In the genomic region with DNA sequence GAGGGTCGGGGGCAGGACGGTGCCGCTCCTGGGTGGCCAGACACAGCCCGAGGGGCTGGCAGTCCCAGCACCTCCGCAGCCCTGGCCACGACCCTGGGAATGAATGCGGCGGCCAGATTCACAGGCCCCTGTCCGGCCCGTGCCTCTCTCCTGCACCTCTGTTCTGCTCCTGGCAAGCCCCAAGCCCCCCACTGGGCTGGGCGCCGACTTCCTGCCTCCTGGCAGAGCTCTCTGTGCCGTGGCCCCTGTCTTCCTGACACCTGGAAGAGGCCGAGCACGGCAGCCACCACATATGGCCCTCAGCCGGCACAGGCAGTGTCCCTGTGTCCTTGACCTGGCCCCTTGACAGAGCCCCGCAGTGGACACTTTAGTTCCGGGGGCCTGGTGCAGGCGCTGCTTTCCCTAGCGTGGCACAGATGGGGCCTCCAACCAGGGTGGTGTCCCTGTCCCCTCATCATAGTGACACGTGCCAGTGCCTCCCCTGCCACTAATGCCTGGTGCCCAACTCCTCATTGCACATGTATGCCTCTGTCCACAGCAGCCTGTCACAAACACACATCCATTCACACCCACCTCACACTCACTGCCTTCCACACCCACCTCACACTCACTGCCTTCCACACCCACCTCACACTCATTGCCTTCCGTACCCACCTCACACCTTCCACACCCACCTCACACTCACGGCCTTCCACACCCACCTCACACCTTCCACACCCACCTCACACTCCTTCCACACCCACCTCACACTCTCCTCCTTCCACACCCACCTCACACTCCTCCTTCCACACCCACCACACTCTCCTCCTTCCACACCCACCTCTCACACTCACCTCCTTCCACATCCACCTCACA, we compare ENCODE assay signal across 14 cellular contexts.
DNase-seq lines count a peak whose midpoint lies in the region; ATAC-seq lines count a peak whose summit lies in the region.
"Had no signal": no experiment of that assay in that cellular context is flagged by ENCODE, and none has a peak within 500 bp of the region (broad histone marks: within the 10 kb centered on the region; RNA-seq: fewer than 3 reads in every experiment).

No MANE protein-coding gene starts in this region.

- 92% methylated on average over 23 of the region's 23 CpGs for WGBS in ectodermal cell, 2 experiments

- no peaks in the 10 kb centered on the region for H3K4me1 ChIP-seq in ectodermal cell (ENCODE audit: control insufficient read depth, insufficient read depth, low read length)
- H3K4me1 ChIP-seq: foreskin keratinocyte had no signal

- no peaks in the 10 kb centered on the region for H3K27me3 ChIP-seq in ectodermal cell (ENCODE audit: control insufficient read depth, insufficient read depth, low read length, poor library complexity, severe bottlenecking)
- H3K27me3 ChIP-seq: foreskin keratinocyte had no signal

- DNase-seq in DMS 273 (lab: John Stamatoyannopoulos, UW; ENCODE audit: unreplicated experiment), result peak; percentile 22
- no peak for DNase-seq in DMS 273 treated with DMSO at 0.1 percent for 48 hours (lab: John Stamatoyannopoulos, UW)
- DNase-seq in NCI-H345 (lab: John Stamatoyannopoulos, UW), result peak; percentile 70
- no peak for DNase-seq in sciatic nerve (ENCODE audit: low spot score)
- no peak for DNase-seq in RKO (ENCODE audit: low spot score)
- DNase-seq: activated T-cell treated with anti-CD3 and anti-CD28 coated beads for 4 hours; effector CD4-positive, alpha-beta T cell; foreskin keratinocyte; NCI-H446; RPMI8226 had no signal

- ATAC-seq in sciatic nerve (peak; percentile 20), HG03108 (IDR thresholded peaks at IDR 0.05; ENCODE audit: unreplicated experiment) (no peak), HG02759 (IDR thresholded peaks at IDR 0.05; ENCODE audit: unreplicated experiment) (no peak)
- ATAC-seq: foreskin keratinocyte had no signal

- H3K27ac ChIP-seq in ectodermal cell (ENCODE audit: insufficient read depth, low read depth, low read length, poor library complexity, severe bottlenecking), result peak overlapping the region; percentile 36
- H3K27ac ChIP-seq: 22Rv1, foreskin keratinocyte had no signal

- no peak overlapping the region for H3K4me3 ChIP-seq in ectodermal cell (ENCODE audit: insufficient read depth, low read depth, low read length)

- intact Hi-C loops in sciatic nerve (cut with DNase I), result no loop called here

- H3K9me3 ChIP-seq in ectodermal cell (ENCODE audit: control insufficient read depth, low read length), result no peaks in the 10 kb centered on the region

- peaks cover 6% of the 10 kb centered on the region for H3K36me3 ChIP-seq in ectodermal cell (ENCODE audit: control insufficient read depth, insufficient read depth, low read length)

Comparison
In these comparisons a context has a peak if more than half of its experiments do, and no peak if none do; other contexts are left out.
1. DNase-seq: peak in DMS 273 (single experiment) and NCI-H345 (single experiment); none in DMS 273 treated with DMSO at 0.1 percent for 48 hours (single experiment), sciatic nerve (single experiment) and RKO (single experiment).